Comparison of ENCODE assay signal across 8 cellular contexts in genomic region chr9:127905788-127906191, GRCh38. TPM values are rescaled to one million over a fixed set of nuclear protein-coding genes. Genes with fewer than 3 reads are reported as not detected.
DNase-seq lines count a peak whose midpoint lies in the region; ATAC-seq and TF ChIP-seq lines count a peak whose summit lies in the region.

No MANE protein-coding gene starts in this region.

- no peak for TF ChIP-seq CTCF in liver (IDR thresholded peaks at IDR 0.05; ENCODE audit: low read depth, low read length, missing input control)

- DNase-seq in NT2/D1 (ENCODE audit: low read depth, low spot score): no peak
- peak; percentile 57 for DNase-seq in activated T-helper 9 cell treated with anti-CD3 and anti-CD28 coated beads, Interleukin-2, amount 50 U/mL, for 16 hours (ENCODE audit: low read depth)
- DNase-seq in NCI-H82 (lab: John Stamatoyannopoulos, UW): no peak
- no peak for DNase-seq in NCI-H1694 (lab: John Stamatoyannopoulos, UW)
- DNase-seq in NCI-H524 treated with DMSO at 0.1 percent for 48 hours (lab: John Stamatoyannopoulos, UW): no peak

- 75% methylated on average over 12 of the region's 12 CpGs for WGBS in liver

- H3K27me3 ChIP-seq in NT2/D1 (ENCODE audit: insufficient read depth, insufficient read length) (no peaks in the 10 kb centered on the region), liver (ENCODE audit: control insufficient read depth in 4 of 4, insufficient read depth in 4 of 4, low read length in 3 of 4) (no peaks in the 10 kb centered on the region)

- peak overlapping the region; percentile 56 for H3K9ac ChIP-seq in NT2/D1 (ENCODE audit: insufficient read length, low read depth)
- H3K9ac ChIP-seq in liver (ENCODE audit: low read depth in 1 of 2, low read length in 2 of 2): no peak overlapping the region

- no peak for TF ChIP-seq RAD21 in liver (IDR thresholded peaks at IDR 0.05)

- ATAC-seq in GM18498 (IDR thresholded peaks at IDR 0.05; ENCODE audit: unreplicated experiment): no peak

- H3K4me1 ChIP-seq in NT2/D1 (ENCODE audit: insufficient read depth, insufficient read length) (peaks cover 24% of the 10 kb centered on the region), liver (ENCODE audit: control insufficient read depth in 4 of 4, insufficient read depth in 4 of 4, low read length in 3 of 4) (peaks cover 0 to 5% (median 4%) of the 10 kb centered on the region in 4 donors)

- H3K4me3 ChIP-seq in NT2/D1 (ENCODE audit: insufficient read length, low read depth) (no peak overlapping the region), liver (ENCODE audit: low read depth in 1 of 3, low read length in 3 of 3) (no peak overlapping the region)

- H3K36me3 ChIP-seq in NT2/D1 (ENCODE audit: insufficient read depth, insufficient read length, low read length) (peaks cover 7% of the 10 kb centered on the region), liver (ENCODE audit: control insufficient read depth in 4 of 4, insufficient read depth in 3 of 4, low read depth in 1 of 4, low read length in 3 of 4) (peaks cover 0 to 1% (median 0%) of the 10 kb centered on the region in 4 donors)

- no peaks in the 10 kb centered on the region for H3K9me3 ChIP-seq in NT2/D1 (ENCODE audit: insufficient read depth, low read length)
- no peaks in the 10 kb centered on the region for H3K9me3 ChIP-seq in liver (ENCODE audit: control insufficient read depth in 4 of 4, low read length in 3 of 4)

- H3K27ac ChIP-seq in liver (ENCODE audit: low read depth in 1 of 2, low read length in 2 of 2) (peak overlapping the region; percentile 64 to 66), temporal lobe (ENCODE audit: low read depth, low read length) (peak overlapping the region; percentile 79)

TF ChIP-seq in liver, 16 proteins besides CTCF, POLR2A, EP300 and RAD21:
- TF ChIP-seq HNF4G (IDR thresholded peaks at IDR 0.05) (no peak), EGR1 (IDR thresholded peaks at IDR 0.05; ENCODE audit: low read depth in 2 of 2) (no peak), ATF3 (IDR thresholded peaks at IDR 0.05) (no peak), MAX (IDR thresholded peaks at IDR 0.05) (no peak)

RNA-seq across cellular contexts. Expression of gene ST6GALNAC6, which starts 6.4 kb away (rescaled TPM):
- total RNA-seq in liver (10 to 100 TPM; 26.9 to 37.7 TPM), temporal lobe (25.6 TPM)
- polyA plus RNA-seq in liver: 10 to 100 TPM; 22.5 to 40.4 TPM

RNA-seq across cellular contexts. Expression of gene ST6GALNAC4, which starts 11.1 kb away (rescaled TPM):
- 10 to 100 TPM in 1 of 2 donors, 1 to 10 TPM in 1; 4.5 to 83.7 TPM for total RNA-seq in liver
- 10 to 100 TPM in 1 of 2 donors, 1 to 10 TPM in 1; 2.5 to 10.6 TPM for polyA plus RNA-seq in liver
- 7.4 TPM for total RNA-seq in temporal lobe

RNA-seq across cellular contexts. Expression of gene PIP5KL1, which starts 24.8 kb away (rescaled TPM):
- total RNA-seq in liver (1 to 10 TPM in 1 of 2 donors, under 1 TPM in 1; 0.59 to 1.5 TPM), temporal lobe (1.2 TPM)
- polyA plus RNA-seq in liver: under 1 TPM; 0.06 to 0.40 TPM

RNA-seq across cellular contexts. Expression of gene AK1, which starts 28.3 kb away (rescaled TPM):
- total RNA-seq in liver: 10 to 100 TPM; 10.6 to 18.7 TPM
- 10 to 100 TPM; 40.4 to 78.3 TPM for polyA plus RNA-seq in liver
- 25.3 TPM for total RNA-seq in temporal lobe

RNA-seq across cellular contexts. Expression of gene DPM2, which starts 31.9 kb away (rescaled TPM):
- 10 to 100 TPM in 1 of 2 donors, 1 to 10 TPM in 1; 9.3 to 22.0 TPM for total RNA-seq in liver
- 10 to 100 TPM; 22.0 to 25.0 TPM for polyA plus RNA-seq in liver
- 10.1 TPM for total RNA-seq in temporal lobe
